Comparison of ENCODE assay signal across 15 cellular contexts in genomic region chrX:107603433-107604159, GRCh38. TPM values are rescaled to one million over a fixed set of nuclear protein-coding genes. Genes with fewer than 3 reads are reported as not detected.
DNase-seq lines count a peak whose midpoint lies in the region; ATAC-seq, FAIRE-seq and TF ChIP-seq lines count a peak whose summit lies in the region.
"Had no signal": no experiment of that assay in that cellular context is flagged by ENCODE, and none has a peak within 500 bp of the region (broad histone marks: within the 10 kb centered on the region; RNA-seq: fewer than 3 reads in every experiment).

No MANE protein-coding gene starts in this region.

- no peak overlapping the region for H4K5ac ChIP-seq in H1 (ENCODE audit: insufficient read length, low read depth, low read length)

- H2AFZ ChIP-seq in H1 (ENCODE audit: low read length) (no peak overlapping the region), MM.1S (ENCODE audit: low read length) (no peak overlapping the region)

- H3K4me1 Mint-ChIP-seq in nephron progenitor cell (peaks cover 20% of the 10 kb centered on the region), natural killer cell (no peaks in the 10 kb centered on the region)

- no peaks in the 10 kb centered on the region for H3K23me2 ChIP-seq in H1 (ENCODE audit: low read depth, low read length)

- H3K27me3 Mint-ChIP-seq in nephron progenitor cell (ENCODE audit: low read depth, poor library complexity) (no peaks in the 10 kb centered on the region), natural killer cell (ENCODE audit: low read depth in 2 of 2) (no peaks in the 10 kb centered on the region)

- H2BK15ac ChIP-seq in H1 (ENCODE audit: low read length) = no peak overlapping the region

- TF ChIP-seq POLR2A in H1 (IDR thresholded peaks at IDR 0.05; ENCODE audit: control extremely low read depth in 1 of 2, low read depth in 2 of 2, low read length in 2 of 2) = no peak

- TF ChIP-seq RAD21 in H1 (IDR thresholded peaks at IDR 0.05 in 1 of 2, conservative IDR thresholded peaks at IDR 0.05 in 1 of 2; ENCODE audit: low read depth in 2 of 2, low read length in 2 of 2) = no peak

- H3K36me3 ChIP-seq in right atrium auricular region (no peaks in the 10 kb centered on the region), heart right ventricle (no peaks in the 10 kb centered on the region), H1 (ENCODE audit: control insufficient read depth in 2 of 4, insufficient read depth in 4 of 4, low read length in 3 of 4) (no peaks in the 10 kb centered on the region), MM.1S (replicated peaks; ENCODE audit: insufficient read depth, low read length) (no peaks in the 10 kb centered on the region)
- H3K36me3 ChIP-seq: BLaER1 had no signal

- H3K36me3 Mint-ChIP-seq in nephron progenitor cell (ENCODE audit: low read depth) = no peaks in the 10 kb centered on the region
- H3K36me3 Mint-ChIP-seq in natural killer cell = no peaks in the 10 kb centered on the region
- H3K36me3 Mint-ChIP-seq: CD8-positive, alpha-beta T cell had no signal

- no peak overlapping the region for H3K56ac ChIP-seq in H1 (replicated peaks; ENCODE audit: insufficient read length, low read depth, low read length)

- POLR2A ChIA-PET in H1 (lab: Charles Lee; ENCODE audit: partially characterized antibody) = interaction anchor here (1.4 kb wide), 1 partner anchor 25 kb away, joined by 4 read pairs; the partner anchor contains the start of gene PRPS1

- no peak overlapping the region; the same call in 1 of the 2 replicates for H4K8ac ChIP-seq in H1 (ENCODE audit: extremely low read depth, insufficient read depth, low read length)

- H3K18ac ChIP-seq in H1 (ENCODE audit: extremely low read depth, low read length) = no peak overlapping the region

- H4K20me1 ChIP-seq in H1 (replicated peaks in 1 of 2; ENCODE audit: control insufficient read depth in 1 of 2, insufficient read depth in 2 of 2, low read length in 2 of 2) = no peaks in the 10 kb centered on the region
- no peaks in the 10 kb centered on the region for H4K20me1 ChIP-seq in MM.1S (ENCODE audit: insufficient read depth, low read length)
- H4K20me1 ChIP-seq: BLaER1 had no signal

- no peak overlapping the region for H3K4me3 Mint-ChIP-seq in nephron progenitor cell
- H3K4me3 Mint-ChIP-seq in natural killer cell = no peak overlapping the region
- H3K4me3 Mint-ChIP-seq: CD8-positive, alpha-beta T cell had no signal

- peak; percentile 32 for DNase-seq in right atrium auricular region (ENCODE audit: low spot score)
- DNase-seq in heart right ventricle = no peak
- no peak for DNase-seq in H1 (ENCODE audit: low read depth in 1 of 2, low spot score in 2 of 2)
- no peak for DNase-seq in nephron progenitor cell
- DNase-seq in natural killer cell = no peak
- no peak for DNase-seq in NCI-H128 (lab: John Stamatoyannopoulos, UW; ENCODE audit: unreplicated experiment)
- DNase-seq in MM.1S = no peak
- DNase-seq: 8988T; Calu3; CD8-positive, alpha-beta T cell; DMS79 treated with DMSO at 0.1 percent for 48 hours; GF-D8; HCEC 1CT; IMR-90 had no signal

- H2BK5ac ChIP-seq in H1 (ENCODE audit: low read depth, low read length) = no peak overlapping the region

- H3K23ac ChIP-seq in H1 (ENCODE audit: insufficient read length) = no peak overlapping the region

- H3K79me1 ChIP-seq in H1 (ENCODE audit: low read depth, low read length) = no peaks in the 10 kb centered on the region

- H2BK20ac ChIP-seq in H1 (ENCODE audit: low read length) = no peak overlapping the region

- ATAC-seq in heart right ventricle (no peak), natural killer cell (no peak)
- ATAC-seq: CD8-positive, alpha-beta T cell had no signal

- no peak overlapping the region for H3K14ac ChIP-seq in H1 (ENCODE audit: insufficient read length)

- intact Hi-C loops in heart right ventricle (cut with DNase I) = no loop called here
- intact Hi-C loops in natural killer cell (cut with micrococcal nuclease) = no loop called here

- no peak overlapping the region for H3K4ac ChIP-seq in H1 (replicated peaks; ENCODE audit: insufficient read length, low read depth, low read length)

- H3K4me3 ChIP-seq in right atrium auricular region = no peak overlapping the region
- no peak overlapping the region for H3K4me3 ChIP-seq in heart right ventricle
- no peak overlapping the region for H3K4me3 ChIP-seq in H1 (ENCODE audit: extremely low read depth in 1 of 4, insufficient read depth in 2 of 4, low read depth in 3 of 4, low read length in 4 of 4)
- no peak overlapping the region for H3K4me3 ChIP-seq in MM.1S (ENCODE audit: low read length)
- H3K4me3 ChIP-seq: BLaER1 had no signal

- H3K27ac ChIP-seq in right atrium auricular region = no peak overlapping the region
- no peak overlapping the region for H3K27ac ChIP-seq in heart right ventricle
- no peak overlapping the region for H3K27ac ChIP-seq in H1 (ENCODE audit: low read depth, low read length)
- H3K27ac ChIP-seq in MM.1S (ENCODE audit: low read length) = no peak overlapping the region
- H3K27ac ChIP-seq: BLaER1 had no signal

- H3K4me2 ChIP-seq in H1 (ENCODE audit: insufficient read depth in 1 of 2, low read depth in 2 of 2, low read length in 2 of 2) = no peak overlapping the region
- no peak overlapping the region for H3K4me2 ChIP-seq in MM.1S (ENCODE audit: low read depth, low read length)
- H3K4me2 ChIP-seq: BLaER1 had no signal

- no peak overlapping the region for H4K91ac ChIP-seq in H1 (replicated peaks; ENCODE audit: insufficient read length, low read length)

- 0 out of 2 replicates have a peak overlapping the region, but pooled peaks have one; percentile 9 for H2BK12ac ChIP-seq in H1 (ENCODE audit: low read depth, low read length)

- H3K9me3 Mint-ChIP-seq in nephron progenitor cell = peaks cover 18% of the 10 kb centered on the region
- H3K9me3 Mint-ChIP-seq in natural killer cell = no peaks in the 10 kb centered on the region
- H3K9me3 Mint-ChIP-seq: CD8-positive, alpha-beta T cell had no signal

- TF ChIP-seq CTCF in right atrium auricular region (IDR thresholded peaks at IDR 0.05) (no peak), heart right ventricle (IDR thresholded peaks at IDR 0.05) (no peak), H1 (IDR thresholded peaks at IDR 0.05; ENCODE audit: control extremely low read depth in 1 of 3, insufficient read depth in 1 of 3, low read depth in 1 of 3, low read length in 3 of 3) (no peak), nephron progenitor cell (IDR thresholded peaks at IDR 0.05) (no peak), natural killer cell (IDR thresholded peaks at IDR 0.05) (no peak), MM.1S (IDR thresholded peaks at IDR 0.05; ENCODE audit: low read length) (no peak)

- CTCF ChIA-PET in H1 (lab: Charles Lee; ENCODE audit: partially characterized antibody) = interaction anchor here (1.1 to 1.7 kb wide), 6 partner anchors 11 to 67 kb away, joined by 3 to 6 read pairs (median 4); partner anchors contain the start of gene PRPS1

- no peak overlapping the region for H2AK5ac ChIP-seq in H1 (ENCODE audit: low read depth, low read length)

- H3K9me3 ChIP-seq in right atrium auricular region (no peaks in the 10 kb centered on the region), heart right ventricle (no peaks in the 10 kb centered on the region), H1 (ENCODE audit: insufficient read depth in 2 of 2, low read depth in 1 of 2, low read length in 1 of 2) (no peaks in the 10 kb centered on the region), MM.1S (replicated peaks; ENCODE audit: insufficient read depth, low read length) (no peaks in the 10 kb centered on the region)
- H3K9me3 ChIP-seq: BLaER1 had no signal

- no peak for FAIRE-seq in H1 (lab: Jason Lieb, UNC)

- H3K27ac Mint-ChIP-seq in nephron progenitor cell = peak overlapping the region; percentile 59
- no peak overlapping the region for H3K27ac Mint-ChIP-seq in natural killer cell
- H3K27ac Mint-ChIP-seq: CD8-positive, alpha-beta T cell had no signal

- H2BK120ac ChIP-seq in H1 (replicated peaks; ENCODE audit: low read depth, low read length) = no peak overlapping the region

- no peaks in the 10 kb centered on the region for H3K4me1 ChIP-seq in right atrium auricular region
- no peaks in the 10 kb centered on the region for H3K4me1 ChIP-seq in heart right ventricle
- peaks cover 0 to 6% (median 0%) of the 10 kb centered on the region in 4 experiments; a peak in 1 of 7 replicates for H3K4me1 ChIP-seq in H1 (replicated peaks in 1 of 4; ENCODE audit: control insufficient read depth in 3 of 4, insufficient read depth in 4 of 4, low read length in 3 of 4)
- H3K4me1 ChIP-seq in MM.1S (ENCODE audit: low read length) = no peaks in the 10 kb centered on the region
- H3K4me1 ChIP-seq: BLaER1 had no signal

- no peaks in the 10 kb centered on the region for H3K9me2 ChIP-seq in MM.1S (replicated peaks; ENCODE audit: insufficient read depth, low read length)

- no peak for TF ChIP-seq EP300 in H1 (IDR thresholded peaks at IDR 0.05; ENCODE audit: borderline replicate concordance in 1 of 2, low read depth in 2 of 2, low read length in 2 of 2)

- no peaks in the 10 kb centered on the region for H3F3A ChIP-seq in MM.1S (ENCODE audit: insufficient read depth, low read length)

- H3K27me3 ChIP-seq in right atrium auricular region (no peaks in the 10 kb centered on the region), heart right ventricle (peaks cover 0 to 19% (median 0%) of the 10 kb centered on the region in 7 donors), H1 (replicated peaks in 1 of 4; ENCODE audit: control insufficient read depth in 3 of 4, extremely low read depth in 1 of 4, insufficient read depth in 3 of 4, low read length in 3 of 4) (no peaks in the 10 kb centered on the region), MM.1S (replicated peaks; ENCODE audit: insufficient read depth, low read length) (no peaks in the 10 kb centered on the region)

- 56 to 62% methylated on average over 12 to 13 of the region's 13 CpGs for WGBS in heart right ventricle, 2 donors
- 88% methylated on average over 4 of the region's 13 CpGs; no CpG with 5 or more reads in 1 of the 2 experiments for WGBS in H1 (ENCODE audit: extremely low coverage in 1 of 2, insufficient coverage in 1 of 2, insufficient read length in 1 of 2, insufficient replicate concordance in 2 of 2, low coverage in 1 of 2, low lambda C conversion rate in 2 of 2, missing lambda C conversion rate in 1 of 2), 2 experiments

- no peak overlapping the region for H3K9ac ChIP-seq in H1 (replicated peaks in 1 of 4; ENCODE audit: extremely low read depth in 1 of 4, low read depth in 3 of 4, low read length in 3 of 4)
- H3K9ac ChIP-seq in MM.1S (ENCODE audit: low read length) = no peak overlapping the region
- H3K9ac ChIP-seq: BLaER1 had no signal

- H3K79me2 ChIP-seq in H1 (ENCODE audit: control insufficient read depth in 1 of 2, insufficient read depth in 2 of 2, low read length in 2 of 2) = no peaks in the 10 kb centered on the region
- no peaks in the 10 kb centered on the region for H3K79me2 ChIP-seq in MM.1S (ENCODE audit: low read length)

RNA-seq across cellular contexts. Expression of gene PRPS1, which starts 24.7 kb away (rescaled TPM):
- total RNA-seq in right atrium auricular region (10 to 100 TPM; 19.0 to 23.8 TPM), heart right ventricle (10 to 100 TPM; 19.5 to 31.6 (median 27.5) TPM), natural killer cell (10 to 100 TPM; 43.7 to 51.5 (median 49.3) TPM)
- polyA plus RNA-seq in heart right ventricle (10 to 100 TPM in 1 of 2 donors, 1 to 10 TPM in 1; 4.9 to 26.1 TPM), H1 (2011; rRNA removed) (66.0 and 90.1 TPM in 2 replicates)
- total RNA-seq in H1 (2021; fragmentation: NEBNext Ultra II Directional; extraction: Animal tissue kit (Norgen Biotek cat#: 25700)) = 102 and 110 TPM in 2 replicates
- polyA plus RNA-seq in H1 (2011; cell fraction: cytosol; rRNA removed) = 108 TPM
- 42.1 TPM for polyA plus RNA-seq in H1 (2011; cell fraction: nucleus; rRNA removed)
- 93.3 to 109 TPM (median 95.0 TPM) in 4 replicates for polyA plus RNA-seq in H1 (2012, experiment 1 of 2)
- 25.6 TPM for polyA plus RNA-seq in H1 (2012, experiment 2 of 2)
- polyA plus RNA-seq in H1 (2013, experiment 1 of 2) = 55.8 TPM
- polyA plus RNA-seq in H1 (2013, experiment 2 of 2) = 56.2 TPM
- polyA minus RNA-seq in H1 (2011; rRNA and poly(A)+ RNA removed) = 117 and 139 TPM in 2 replicates
- polyA minus RNA-seq in H1 (2011; cell fraction: cytosol; rRNA and poly(A)+ RNA removed) = 55.6 TPM
- 30.7 TPM for polyA minus RNA-seq in H1 (2011; cell fraction: nucleus; rRNA and poly(A)+ RNA removed)
